Comparison of ENCODE assay signal across 8 cellular contexts in the genomic region with DNA sequence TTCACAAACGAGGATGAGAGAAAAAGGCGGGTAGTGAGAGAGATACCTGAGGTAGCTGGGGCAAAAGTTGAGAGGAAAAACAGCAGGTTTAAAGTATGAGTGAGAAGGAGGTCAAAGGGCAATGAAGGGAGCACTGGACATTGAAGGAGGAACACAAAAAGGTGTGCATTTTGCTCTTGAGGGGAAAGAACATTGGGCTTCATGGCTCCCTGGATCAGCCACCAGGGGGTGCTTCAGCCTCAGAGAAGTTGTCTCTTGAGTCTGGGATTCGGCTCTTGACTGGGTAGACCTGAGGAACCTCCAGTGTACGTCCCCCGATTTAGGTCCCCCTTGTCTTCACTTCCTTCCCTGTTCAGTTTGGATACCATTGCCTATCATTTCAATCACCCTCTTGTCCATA.
DNase-seq lines count a peak whose midpoint lies in the region; ATAC-seq and TF ChIP-seq lines count a peak whose summit lies in the region.

No MANE protein-coding gene starts in this region.

- no peak overlapping the region for H2AFZ ChIP-seq in Karpas-422 (ENCODE audit: low read length)

- H3K4me1 Mint-ChIP-seq in endothelial cell (ENCODE audit: unreplicated experiment), result peaks cover 40% of the 10 kb centered on the region

- H3K4me3 ChIP-seq in Karpas-422 (ENCODE audit: low read length) (no peak overlapping the region), vagina (no peak overlapping the region)

- no peaks in the 10 kb centered on the region for H3K9me2 ChIP-seq in Karpas-422 (replicated peaks; ENCODE audit: insufficient read depth, low read length)

- DNase-seq in GDM1 (lab: John Stamatoyannopoulos, UW) (peak; percentile 37), Karpas-422 (peak; percentile 78), endothelial cell (ENCODE audit: low spot score) (peak; percentile 44), mucosa of gallbladder (ENCODE audit: low spot score) (peak; percentile 31), vagina (ENCODE audit: extremely low spot score in 2 of 2) (no peak), T1000 (lab: John Stamatoyannopoulos, UW) (no peak)

- no peaks in the 10 kb centered on the region for H3K9me3 Mint-ChIP-seq in endothelial cell (ENCODE audit: unreplicated experiment)

- no peaks in the 10 kb centered on the region for H3K36me3 ChIP-seq in Karpas-422 (ENCODE audit: insufficient read depth, low read length)
- H3K36me3 ChIP-seq in vagina, result no peaks in the 10 kb centered on the region

- H3K36me3 Mint-ChIP-seq in endothelial cell (ENCODE audit: low read depth, unreplicated experiment), result no peaks in the 10 kb centered on the region

- H3K9me3 ChIP-seq in Karpas-422 (ENCODE audit: low read length) (no peaks in the 10 kb centered on the region), vagina (no peaks in the 10 kb centered on the region)

- peaks cover 4% of the 10 kb centered on the region for H3K27me3 Mint-ChIP-seq in endothelial cell (ENCODE audit: unreplicated experiment)

- no peak overlapping the region for H3K27ac Mint-ChIP-seq in endothelial cell (ENCODE audit: unreplicated experiment)

- no peak overlapping the region for H3K4me3 Mint-ChIP-seq in endothelial cell (ENCODE audit: unreplicated experiment)

- no peak overlapping the region for H3K4me2 ChIP-seq in Karpas-422 (ENCODE audit: low read depth, low read length, poor library complexity, severe bottlenecking)

- H3K27me3 ChIP-seq in Karpas-422 (ENCODE audit: low read length), result no peaks in the 10 kb centered on the region
- H3K27me3 ChIP-seq in vagina, result no peaks in the 10 kb centered on the region

- H3K4me1 ChIP-seq in Karpas-422 (ENCODE audit: low read length) (no peaks in the 10 kb centered on the region), vagina (peaks cover 23% of the 10 kb centered on the region)

- H3K79me2 ChIP-seq in Karpas-422 (ENCODE audit: low read length), result no peaks in the 10 kb centered on the region

- intact Hi-C loops in vagina (cut with DNase I), result loop anchor here (10.0 kb wide), 1 partner anchor 71 kb away; no protein-coding TSS in a partner anchor

- no peaks in the 10 kb centered on the region for H4K20me1 ChIP-seq in Karpas-422 (ENCODE audit: insufficient read depth, low read depth, low read length)

- H3K9ac ChIP-seq in Karpas-422 (ENCODE audit: low read length), result no peak overlapping the region

- TF ChIP-seq CTCF in VCaP (conservative IDR thresholded peaks at IDR 0.05) (peak; percentile 42), endothelial cell (IDR thresholded peaks at IDR 0.05; ENCODE audit: unreplicated experiment) (peak; percentile 76), vagina (IDR thresholded peaks at IDR 0.05) (peak; percentile 41 to 68 (median 48))

- H3K27ac ChIP-seq in Karpas-422 (ENCODE audit: low read length) (no peak overlapping the region), VCaP (no peak overlapping the region), vagina (no peak overlapping the region)

- TF ChIP-seq POLR2A in vagina (IDR thresholded peaks at IDR 0.05), result no peak

- ATAC-seq in GM21526 (IDR thresholded peaks at IDR 0.05; ENCODE audit: low FRiP score, unreplicated experiment), result no peak

Comparison
In these comparisons a context has a peak if more than half of its experiments do, and no peak if none do; other contexts are left out.
1. DNase-seq: peak in GDM1 (single experiment), Karpas-422 (single experiment), endothelial cell (single experiment) and mucosa of gallbladder (single experiment); none in vagina (0 of 2) and T1000 (single experiment).
2. Peak in every context shown above with its lines, with median percentiles within 50 percentile points of each other: CTCF ChIP-seq.